25 cellular contexts compared by ENCODE assay signal in genomic region chr22:20724676-20725454, GRCh38. TPM values are rescaled to one million over a fixed set of nuclear protein-coding genes. Genes with fewer than 3 reads are reported as not detected.
DNase-seq lines count a peak whose midpoint lies in the region; ATAC-seq, FAIRE-seq and TF ChIP-seq lines count a peak whose summit lies in the region.
"Had no signal": no experiment of that assay in that cellular context is flagged by ENCODE, and none has a peak within 500 bp of the region (broad histone marks: within the 10 kb centered on the region; RNA-seq: fewer than 3 reads in every experiment).

No MANE protein-coding gene starts in this region.

- no peak overlapping the region for H2BK5ac ChIP-seq in neuronal stem cell (ENCODE audit: low read length)

- H3K14ac ChIP-seq in neuronal stem cell (ENCODE audit: low read length): no peak overlapping the region

- H3K9me3 ChIP-seq in K562 (replicated peaks; ENCODE audit: control insufficient read depth, insufficient read depth, low read depth, low read length): no peaks in the 10 kb centered on the region
- H3K9me3 ChIP-seq in neuronal stem cell (replicated peaks in 1 of 2; ENCODE audit: control insufficient read depth in 2 of 2, insufficient read depth in 1 of 2, low read depth in 1 of 2, low read length in 2 of 2): no peaks in the 10 kb centered on the region
- H3K9me3 ChIP-seq: BE2C, SK-N-SH had no signal

- H3K9ac ChIP-seq in K562 (ENCODE audit: insufficient read depth in 1 of 2, low read depth in 2 of 2, low read length in 2 of 2): peak overlapping the region in 1 of 2 experiments; percentile 54; a peak in 2 of 4 replicates
- peak overlapping the region; percentile 30 for H3K9ac ChIP-seq in neuronal stem cell (ENCODE audit: low read depth, low read length, poor library complexity)
- H3K9ac ChIP-seq: SK-N-SH had no signal

- H3K4me2 ChIP-seq in K562 (ENCODE audit: insufficient read depth, low read length) (no peak overlapping the region), neuronal stem cell (ENCODE audit: insufficient read depth, low read length, poor library complexity, severe bottlenecking) (no peak overlapping the region)
- H3K4me2 ChIP-seq: GM23338, SK-N-SH had no signal

- DNase-seq in activated CD4-positive, alpha-beta T cell treated with anti-CD3 and anti-CD28 coated beads for 36 hours: no peak
- DNase-seq in activated CD4-positive, alpha-beta T cell treated with anti-CD3 and anti-CD28 coated beads, Interleukin-2, amount 10 ng/mL, durations not matched to agents 24 days and 14 days: no peak
- DNase-seq in K562 (ENCODE audit: extremely low read depth in 1 of 4, low spot score in 3 of 4): no peak
- no peak for DNase-seq in neuronal stem cell (ENCODE audit: low spot score)
- DNase-seq in ureter (ENCODE audit: low spot score): no peak
- DNase-seq in NCI-H345 treated with DMSO at 0.1 percent for 48 hours (lab: John Stamatoyannopoulos, UW; ENCODE audit: unreplicated experiment): no peak
- no peak for DNase-seq in CD14-positive monocyte (ENCODE audit: low spot score)
- DNase-seq: 8988T, ACHN, BE2C, DMS153, DND-41, H9, NCI-H1048, NCI-H1417, NCI-H1694 treated with DMSO at 0.1 percent for 48 hours, NCI-H2081, NCI-H345, NCI-H524 treated with DMSO at 0.1 percent for 48 hours, NCI-H774, SK-N-SH had no signal

- H3K27me3 ChIP-seq in K562 (ENCODE audit: control insufficient read depth in 2 of 2, insufficient read depth in 2 of 2, low read length in 2 of 2): no peaks in the 10 kb centered on the region
- no peaks in the 10 kb centered on the region for H3K27me3 ChIP-seq in neuronal stem cell (ENCODE audit: control insufficient read depth in 3 of 3, insufficient read depth in 3 of 3, low read depth in 1 of 3, low read length in 3 of 3)
- H3K27me3 ChIP-seq: BE2C had no signal

- no peak overlapping the region for H4K91ac ChIP-seq in neuronal stem cell (ENCODE audit: low read depth, low read length, poor library complexity)

- H3K36me3 Mint-ChIP-seq in activated CD4-positive, alpha-beta T cell treated with anti-CD3 and anti-CD28 coated beads for 36 hours (ENCODE audit: low read depth): peaks cover 11% of the 10 kb centered on the region
- H3K36me3 Mint-ChIP-seq in activated CD4-positive, alpha-beta T cell treated with anti-CD3 and anti-CD28 coated beads, Interleukin-2, amount 10 ng/mL, durations not matched to agents 24 days and 14 days (ENCODE audit: low read depth): peaks cover 17% of the 10 kb centered on the region
- peaks cover 58 to 69% of the 10 kb centered on the region in 2 donors for H3K36me3 Mint-ChIP-seq in CD14-positive monocyte

- CTCF ChIA-PET in activated CD4-positive, alpha-beta T cell treated with anti-CD3 and anti-CD28 coated beads for 36 hours (lab: Charles Lee): interaction anchor here (1.6 kb wide), 1 partner anchor 52 kb away, joined by 3 read pairs; no protein-coding TSS in a partner anchor
- CTCF ChIA-PET in K562 (lab: Yijun Ruan, JAX; ENCODE audit: low intra/inter-chr PET ratio): interaction anchor here (1.0 kb wide), 1 partner anchor 405 kb away, joined by 3 read pairs; no protein-coding TSS in a partner anchor

- no peak overlapping the region for H3K23ac ChIP-seq in neuronal stem cell (ENCODE audit: low read depth, low read length, poor library complexity)

- H3K27ac Mint-ChIP-seq in activated CD4-positive, alpha-beta T cell treated with anti-CD3 and anti-CD28 coated beads for 36 hours: peak overlapping the region; percentile 37
- H3K27ac Mint-ChIP-seq in activated CD4-positive, alpha-beta T cell treated with anti-CD3 and anti-CD28 coated beads, Interleukin-2, amount 10 ng/mL, durations not matched to agents 24 days and 14 days: no peak overlapping the region
- H3K27ac Mint-ChIP-seq in CD14-positive monocyte: no peak overlapping the region
- H3K27ac Mint-ChIP-seq: GM23338, H9 had no signal

- no peak overlapping the region for H3K18ac ChIP-seq in neuronal stem cell (ENCODE audit: low read length)

- H3K9me1 ChIP-seq in K562 (ENCODE audit: control insufficient read depth, insufficient read depth, low read length): peaks cover 6% of the 10 kb centered on the region

- H2AK5ac ChIP-seq in neuronal stem cell (ENCODE audit: low read depth, low read length): no peak overlapping the region

- H4K8ac ChIP-seq in neuronal stem cell (ENCODE audit: low read depth, low read length): no peak overlapping the region

- H3K36me3 ChIP-seq in K562 (ENCODE audit: control insufficient read depth, insufficient read depth, low read length) (peaks cover 50% of the 10 kb centered on the region), neuronal stem cell (replicated peaks in 1 of 2; ENCODE audit: control insufficient read depth in 2 of 2, insufficient read depth in 2 of 2, low read length in 2 of 2) (peaks cover 24 to 64% of the 10 kb centered on the region in 2 donors)

- H3K4me3 ChIP-seq in K562: no peak overlapping the region
- no peak overlapping the region for H3K4me3 ChIP-seq in neuronal stem cell (ENCODE audit: low read length in 2 of 2)
- H3K4me3 ChIP-seq: GM23338 had no signal

- in situ Hi-C loops in K562 (cut with MboI): no loop called here

- peak; percentile 11; the same call in 1 of the 2 replicates for TF ChIP-seq POLR2A in K562 (conservative IDR thresholded peaks at IDR 0.05)

- no peak overlapping the region for H3K4me3 Mint-ChIP-seq in activated CD4-positive, alpha-beta T cell treated with anti-CD3 and anti-CD28 coated beads for 36 hours
- H3K4me3 Mint-ChIP-seq in activated CD4-positive, alpha-beta T cell treated with anti-CD3 and anti-CD28 coated beads, Interleukin-2, amount 10 ng/mL, durations not matched to agents 24 days and 14 days: no peak overlapping the region
- H3K4me3 Mint-ChIP-seq in CD14-positive monocyte: no peak overlapping the region
- H3K4me3 Mint-ChIP-seq: GM23338, H9, IgD-negative memory B cell had no signal

- no peaks in the 10 kb centered on the region for H3K79me1 ChIP-seq in neuronal stem cell (ENCODE audit: low read depth, low read length)

- TF ChIP-seq EP300 in K562 (IDR thresholded peaks at IDR 0.05; ENCODE audit: low read length): no peak

- no peaks in the 10 kb centered on the region; the same call in 1 of the 2 replicates for H4K20me1 ChIP-seq in K562 (replicated peaks; ENCODE audit: control insufficient read depth, insufficient read depth, low read length)

- no peak overlapping the region for H3K27ac ChIP-seq in K562 (ENCODE audit: extremely low read depth, low read depth, low read length)
- no peak overlapping the region for H3K27ac ChIP-seq in neuronal stem cell (replicated peaks; ENCODE audit: low read length)
- H3K27ac ChIP-seq: HL-60 had no signal

- no peaks in the 10 kb centered on the region for H3K27me3 Mint-ChIP-seq in activated CD4-positive, alpha-beta T cell treated with anti-CD3 and anti-CD28 coated beads for 36 hours
- no peaks in the 10 kb centered on the region for H3K27me3 Mint-ChIP-seq in activated CD4-positive, alpha-beta T cell treated with anti-CD3 and anti-CD28 coated beads, Interleukin-2, amount 10 ng/mL, durations not matched to agents 24 days and 14 days
- peaks cover 0 to 4% (median 0%) of the 10 kb centered on the region in 3 donors for H3K27me3 Mint-ChIP-seq in CD14-positive monocyte (ENCODE audit: low read depth in 3 of 3)
- H3K27me3 Mint-ChIP-seq: IgD-negative memory B cell had no signal

- no peaks in the 10 kb centered on the region for H3K9me3 Mint-ChIP-seq in activated CD4-positive, alpha-beta T cell treated with anti-CD3 and anti-CD28 coated beads for 36 hours (ENCODE audit: low read depth)
- H3K9me3 Mint-ChIP-seq in activated CD4-positive, alpha-beta T cell treated with anti-CD3 and anti-CD28 coated beads, Interleukin-2, amount 10 ng/mL, durations not matched to agents 24 days and 14 days: no peaks in the 10 kb centered on the region
- peaks cover 0 to 2% (median 0%) of the 10 kb centered on the region in 7 donors for H3K9me3 Mint-ChIP-seq in CD14-positive monocyte
- H3K9me3 Mint-ChIP-seq: GM23338, H9, IgD-negative memory B cell had no signal

- TF ChIP-seq CTCF in K562 (IDR thresholded peaks at IDR 0.05 in 2 of 3, conservative IDR thresholded peaks at IDR 0.05 in 1 of 3; ENCODE audit: insufficient read depth in 2 of 3, low read depth in 1 of 3, low read length in 3 of 3): no peak
- TF ChIP-seq CTCF in CD14-positive monocyte (IDR thresholded peaks at IDR 0.05): no peak

- H2BK15ac ChIP-seq in neuronal stem cell (ENCODE audit: low read length): no peak overlapping the region

- POLR2A ChIA-PET in activated CD4-positive, alpha-beta T cell treated with anti-CD3 and anti-CD28 coated beads for 36 hours (lab: Charles Lee): no interaction called here
- POLR2A ChIA-PET in K562 (lab: Yijun Ruan, JAX): interaction anchor here (0.6 to 1.5 kb wide), 5 partner anchors 18 to 1601 kb away, joined by 3 to 5 read pairs (median 3); no protein-coding TSS in a partner anchor

- TF ChIP-seq RAD21 in K562 (CRISPR knock-in tag; conservative IDR thresholded peaks at IDR 0.05 in 1 of 2, IDR thresholded peaks at IDR 0.05 in 1 of 2): no peak

- no peak for ATAC-seq in activated CD4-positive, alpha-beta T cell treated with anti-CD3 and anti-CD28 coated beads for 36 hours
- peak; percentile 9; the same call in 2 of the 3 replicates for ATAC-seq in K562
- ATAC-seq: GM23338, PC-3 had no signal

- intact Hi-C loops in activated CD4-positive, alpha-beta T cell treated with anti-CD3 and anti-CD28 coated beads for 36 hours (cut with DNase I, micrococcal nuclease): no loop called here
- intact Hi-C loops in activated CD4-positive, alpha-beta T cell treated with anti-CD3 and anti-CD28 coated beads, Interleukin-2, amount 10 ng/mL, durations not matched to agents 24 days and 14 days (cut with micrococcal nuclease): no loop called here
- intact Hi-C loops in K562 (cut with micrococcal nuclease) (loop anchor here (5.0 kb wide), 1 partner anchor 37 kb away; no protein-coding TSS in a partner anchor), CD14-positive monocyte (cut with micrococcal nuclease) (no loop called here)

- H3K4me1 ChIP-seq in K562 (replicated peaks in 1 of 2; ENCODE audit: control insufficient read depth in 2 of 2, insufficient read depth in 2 of 2, low read length in 2 of 2) (peaks cover 0 to 13% of the 10 kb centered on the region in 2 experiments; a peak in 2 of 5 replicates), neuronal stem cell (ENCODE audit: control insufficient read depth in 2 of 2, insufficient read depth in 1 of 2, low read depth in 1 of 2, low read length in 2 of 2) (no peaks in the 10 kb centered on the region)
- H3K4me1 ChIP-seq: BE2C had no signal

- no peak overlapping the region for H3K4ac ChIP-seq in neuronal stem cell (ENCODE audit: low read length)

- no peaks in the 10 kb centered on the region for H3K79me2 ChIP-seq in K562 (ENCODE audit: control insufficient read depth, insufficient read depth, low read length)

- BruUV-seq in K562 (replicated peaks; lab: Mats Ljungman, UMichigan): no TSS peak

- WGBS in K562 (ENCODE audit: insufficient coverage, low coverage, missing lambda C conversion rate): 78% methylated on average over 9 of the region's 9 CpGs
- WGBS in neuronal stem cell (ENCODE audit: extremely low coverage in 2 of 2, insufficient read length in 2 of 2, insufficient replicate concordance in 1 of 2), 2 donors: no CpG with 5 or more reads among the region's 9 CpGs

- no peak overlapping the region for H2AFZ ChIP-seq in K562 (ENCODE audit: low read depth, low read length)
- H2AFZ ChIP-seq in neuronal stem cell (ENCODE audit: low read length): no peak overlapping the region
- H2AFZ ChIP-seq: GM23338 had no signal

- no peak overlapping the region for H2BK120ac ChIP-seq in neuronal stem cell (ENCODE audit: low read depth, low read length)

- no peak for FAIRE-seq in K562 (lab: Jason Lieb, UNC)

- H3K4me1 Mint-ChIP-seq in activated CD4-positive, alpha-beta T cell treated with anti-CD3 and anti-CD28 coated beads for 36 hours: no peaks in the 10 kb centered on the region
- no peaks in the 10 kb centered on the region for H3K4me1 Mint-ChIP-seq in activated CD4-positive, alpha-beta T cell treated with anti-CD3 and anti-CD28 coated beads, Interleukin-2, amount 10 ng/mL, durations not matched to agents 24 days and 14 days
- peaks cover 6% of the 10 kb centered on the region for H3K4me1 Mint-ChIP-seq in CD14-positive monocyte
- H3K4me1 Mint-ChIP-seq: GM23338, H9 had no signal

- no peak overlapping the region for H2BK12ac ChIP-seq in neuronal stem cell (ENCODE audit: low read length)

RNA-seq across cellular contexts. Expression of gene SERPIND1, which starts 49.0 kb away (rescaled TPM):
- total RNA-seq in activated CD4-positive, alpha-beta T cell treated with anti-CD3 and anti-CD28 coated beads for 36 hours: not detected
- not detected in 2 replicates for total RNA-seq in activated CD4-positive, alpha-beta T cell treated with anti-CD3 and anti-CD28 coated beads, Interleukin-2, amount 10 ng/mL, durations not matched to agents 24 days and 14 days
- total RNA-seq in K562 (2011; cell fraction: chromatin; rRNA removed; ENCODE audit: low replicate concordance): not detected in 2 replicates
- total RNA-seq in K562 (2011; cell fraction: nucleolus; rRNA removed): not detected in 2 replicates
- not detected in 2 replicates for total RNA-seq in K562 (2011; cell fraction: nucleoplasm; rRNA removed)
- total RNA-seq in K562 (2014; rRNA removed) (not detected in 2 replicates), K562 (2014; rRNA removed; fragmentation: Illumina TruSeq; extraction: Trizol) (not detected in 2 replicates), K562 (2015; rRNA removed; fragmentation: Illumina TruSeq; extraction: Trizol) (not detected in 2 replicates), K562 (2021) (0.09 and 0.22 TPM in 2 replicates), ureter (0.21 TPM)
- polyA plus RNA-seq in K562 (2011; rRNA removed) (not detected in 2 replicates), K562 (2014; fragmentation: Illumina TruSeq; extraction: Trizol) (not detected in 2 replicates), K562 (2014; fragmentation: Nextera tagmentation; extraction: Ambion mirVana) (under 1 TPM; 0.04 to 0.11 TPM), K562 (2014; rRNA removed) (not detected in 2 replicates), CD14-positive monocyte (not detected)
- polyA plus RNA-seq in K562 (2011; cell fraction: cytosol; rRNA removed): not detected in 2 replicates
- not detected in 2 replicates for polyA plus RNA-seq in K562 (2011; cell fraction: nucleus; rRNA removed)
- 0.11 and 0.16 TPM in 2 replicates for polyA plus RNA-seq in K562 (2012)
- polyA minus RNA-seq in K562 (2011; rRNA and poly(A)+ RNA removed): not detected in 2 replicates
- 1.0 TPM in 1 of 2 replicates, not detected in the other for polyA minus RNA-seq in K562 (2011; cell fraction: cytosol; rRNA and poly(A)+ RNA removed)
- not detected in 2 replicates for polyA minus RNA-seq in K562 (2011; cell fraction: nucleus; rRNA and poly(A)+ RNA removed)
- polyA plus RNA-seq in neuronal stem cell (2013, experiment 1 of 2): not detected
- not detected for polyA plus RNA-seq in neuronal stem cell (2013, experiment 2 of 2)
- total RNA-seq: GM23338, H9 had no signal
- polyA plus RNA-seq: GM23338, SK-N-SH had no signal
